ENCODE assay signal across 31 cellular contexts in genomic region chr4:7300711-7301095, GRCh38.
"Had no signal": no experiment of that assay in that cellular context is flagged by ENCODE, and none has a peak within 500 bp of the region (broad histone marks: within the 10 kb centered on the region; RNA-seq: fewer than 3 reads in every experiment).

No MANE protein-coding gene starts in this region.

- H3K36me3 ChIP-seq: adrenal gland, MG63 had no signal

- H3K27ac Mint-ChIP-seq: activated CD4-positive, alpha-beta T cell treated with anti-CD3 and anti-CD28 coated beads for 36 hours; activated CD4-positive, alpha-beta T cell treated with anti-CD3 and anti-CD28 coated beads, Interleukin-2, amount 10 ng/mL, durations not matched to agents 7 days and 5 days; activated CD8-positive, alpha-beta T cell treated with anti-CD3 and anti-CD28 coated beads, Interleukin-2, amount 10 ng/mL, durations not matched to agents 7 days and 5 days; activated naive CD4-positive, alpha-beta T cell treated with anti-CD3 and anti-CD28 coated beads for 36 hours; activated naive CD4-positive, alpha-beta T cell treated with anti-CD3 and anti-CD28 coated beads, Interleukin-2, amount 50 U/mL, for 72 hours; activated T-cell treated with anti-CD3 and anti-CD28 coated beads, Interleukin-2, amount 50 U/mL, for 24 hours had no signal

- H3K4me1 Mint-ChIP-seq: activated CD4-positive, alpha-beta T cell treated with anti-CD3 and anti-CD28 coated beads for 36 hours; activated CD4-positive, alpha-beta T cell treated with anti-CD3 and anti-CD28 coated beads, Interleukin-2, amount 10 ng/mL, durations not matched to agents 7 days and 5 days had no signal

- H3K27ac ChIP-seq: adrenal gland, body of pancreas, RWPE1, SK-N-MC had no signal

- H3K27me3 ChIP-seq: MG63 had no signal

- H3K36me3 Mint-ChIP-seq: activated naive CD4-positive, alpha-beta T cell treated with anti-CD3 and anti-CD28 coated beads, Interleukin-2, amount 50 U/mL, for 72 hours had no signal

- H3K27me3 Mint-ChIP-seq: activated CD4-positive, alpha-beta T cell treated with anti-CD3 and anti-CD28 coated beads, Interleukin-2, amount 10 ng/mL, durations not matched to agents 7 days and 5 days had no signal

- H3K9me3 ChIP-seq: adrenal gland, body of pancreas, MG63 had no signal

- H3K4me3 ChIP-seq: adrenal gland, body of pancreas, MG63, SK-N-MC had no signal

- H3K4me1 ChIP-seq: adrenal gland, body of pancreas had no signal

- H3K9me3 Mint-ChIP-seq: activated CD4-positive, alpha-beta T cell treated with anti-CD3 and anti-CD28 coated beads, Interleukin-2, amount 10 ng/mL, durations not matched to agents 7 days and 5 days; activated naive CD4-positive, alpha-beta T cell treated with anti-CD3 and anti-CD28 coated beads for 36 hours; activated naive CD4-positive, alpha-beta T cell treated with anti-CD3 and anti-CD28 coated beads, Interleukin-2, amount 50 U/mL, for 72 hours; activated T-cell treated with anti-CD3 and anti-CD28 coated beads, Interleukin-2, amount 50 U/mL, for 24 hours had no signal

- DNase-seq: activated CD4-positive, alpha-beta T cell treated with anti-CD3 and anti-CD28 coated beads for 36 hours; activated CD4-positive, alpha-beta T cell treated with anti-CD3 and anti-CD28 coated beads, Interleukin-2, amount 10 ng/mL, durations not matched to agents 7 days and 5 days; activated CD4-positive, alpha-beta T cell treated with anti-CD3 and anti-CD28 coated beads, Interleukin-2, amount 50 U/mL, for 48 hours; activated CD8-positive, alpha-beta T cell treated with anti-CD3 and anti-CD28 coated beads, Interleukin-2, amount 10 ng/mL, durations not matched to agents 7 days and 5 days; activated gamma-delta T cell treated with Interleukin-2 at 50 U/mL for 16 hours; activated naive CD4-positive, alpha-beta T cell treated with anti-CD3 and anti-CD28 coated beads for 36 hours; activated T-cell treated with anti-CD3 and anti-CD28 coated beads, Interleukin-2, amount 50 U/mL, for 24 hours; adrenal gland; body of pancreas; caudate nucleus; cerebellar nuclear complex; Kasumi-1; MG63; NCI-H1048; NCI-H1105 treated with DMSO at 0.1 percent for 48 hours; NCI-H1436; NCI-H1694; NCI-H1930; NCI-H2081 treated with DMSO at 0.1 percent for 48 hours; NCI-H345; NCI-H510A; NCI-H526; NCI-H748 treated with DMSO at 0.1 percent for 48 hours; NK-92 treated with Interleukin-12 subunit alpha and Interleukin-12 subunit beta, amount 100 ng/mL, for 24 hours; PC-3; T1000 had no signal

- H3K4me3 Mint-ChIP-seq: activated CD4-positive, alpha-beta T cell treated with anti-CD3 and anti-CD28 coated beads for 36 hours; activated CD4-positive, alpha-beta T cell treated with anti-CD3 and anti-CD28 coated beads, Interleukin-2, amount 10 ng/mL, durations not matched to agents 7 days and 5 days; activated CD8-positive, alpha-beta T cell treated with anti-CD3 and anti-CD28 coated beads, Interleukin-2, amount 10 ng/mL, durations not matched to agents 7 days and 5 days; activated naive CD4-positive, alpha-beta T cell treated with anti-CD3 and anti-CD28 coated beads for 36 hours; activated T-cell treated with anti-CD3 and anti-CD28 coated beads, Interleukin-2, amount 50 U/mL, for 24 hours had no signal

- ATAC-seq: activated CD4-positive, alpha-beta T cell treated with anti-CD3 and anti-CD28 coated beads for 36 hours; activated CD4-positive, CD25-positive, alpha-beta regulatory T cell treated with anti-CD3 and anti-CD28 coated beads, Interleukin-2, amount 50 U/mL, for 24 hours; activated CD8-positive, alpha-beta T cell treated with anti-CD3 and anti-CD28 coated beads, Interleukin-2, amount 10 ng/mL, durations not matched to agents 7 days and 5 days; activated naive CD4-positive, alpha-beta T cell treated with anti-CD3 and anti-CD28 coated beads, Interleukin-2, amount 50 U/mL, for 72 hours; body of pancreas; PC-3; Right ventricle myocardium inferior had no signal
